8 cellular contexts compared by ENCODE assay signal in genomic region chr7:103074519-103075336, GRCh38. TPM values are rescaled to one million over a fixed set of nuclear protein-coding genes. Genes with fewer than 3 reads are reported as not detected.
DNase-seq lines count a peak whose midpoint lies in the region; ATAC-seq, FAIRE-seq and TF ChIP-seq lines count a peak whose summit lies in the region.

Gene ARMC10, plus strand, starts transcription at chr7:103075140. Its CDS starts 133 bp downstream, at chr7:103075273.
Gene FBXL13, minus strand, starts transcription at chr7:103074796.

- CTCF ChIA-PET in HepG2 (lab: Yijun Ruan, JAX; ENCODE audit: low intra/inter-chr PET ratio, low total read pairs) = no interaction called here

- H2AFZ ChIP-seq in HepG2 (ENCODE audit: low read length) = peak within 1 kb of the TSS; percentile 74

- peak; percentile 35; the same call in 1 of the 2 replicates for TF ChIP-seq CTCF in HepG2 (CRISPR knock-in tag; IDR thresholded peaks at IDR 0.05)

- H3K4me3 Mint-ChIP-seq in activated CD4-positive, alpha-beta T cell treated with anti-CD3 and anti-CD28 coated beads, Interleukin-2, amount 10 ng/mL, durations not matched to agents 24 days and 14 days = peak within 1 kb of the TSS; percentile 95

- no peak for TF ChIP-seq EP300 in HepG2 (IDR thresholded peaks at IDR 0.05; ENCODE audit: low read depth in 2 of 2, low read length in 2 of 2)
- no peak; the same call in 1 of the 2 replicates for TF ChIP-seq EP300 in HepG2 (CRISPR knock-in tag; IDR thresholded peaks at IDR 0.05; ENCODE audit: borderline replicate concordance)

- peak; percentile 86 for TF ChIP-seq POLR2A in HepG2 (IDR thresholded peaks at IDR 0.05; ENCODE audit: insufficient read depth in 1 of 2, low read depth in 2 of 2, low read length in 2 of 2)

- peak; percentile 42 for FAIRE-seq in HepG2 (lab: Jason Lieb, UNC)

- intact Hi-C loops in activated CD4-positive, alpha-beta T cell treated with anti-CD3 and anti-CD28 coated beads, Interleukin-2, amount 10 ng/mL, durations not matched to agents 24 days and 14 days (cut with micrococcal nuclease) = loop anchor here (1.0 to 10.0 kb wide), 4 partner anchors 75 to 326 kb away; partner anchors contain the start of genes DNAJC2, FAM185A, NAPEPLD and PSMC2
- intact Hi-C loops in HepG2 (cut with micrococcal nuclease; ENCODE audit: unreplicated experiment) = loop anchor here (1.0 kb wide), 1 partner anchor 75 kb away; the partner anchor contains the start of gene NAPEPLD

- in situ Hi-C loops in HepG2 (cut with HindIII; ENCODE audit: extremely low pct_ligation_motif_present, low pct_unique_long_range_greater_than_20kb) = loop anchor here (25.0 kb wide), 1 partner anchor 312 kb away; no protein-coding TSS in a partner anchor

- H3K9me3 ChIP-seq in HepG2 (ENCODE audit: low read length) = no peaks in the 10 kb centered on the region

- peaks cover 22% of the 10 kb centered on the region for H3K4me1 ChIP-seq in HepG2 (ENCODE audit: insufficient read depth, low read length)

- 0% methylated on average over 21 of the region's 83 CpGs for WGBS in HepG2 (ENCODE audit: low lambda C conversion rate)

- peak; percentile 87 for ATAC-seq in GM19328 (IDR thresholded peaks at IDR 0.05; ENCODE audit: unreplicated experiment)
- ATAC-seq in HG03469 (IDR thresholded peaks at IDR 0.05; ENCODE audit: unreplicated experiment) = peak; percentile 81
- ATAC-seq in HepG2 = peak; percentile 95

- no peaks in the 10 kb centered on the region for H3K9me3 Mint-ChIP-seq in activated CD4-positive, alpha-beta T cell treated with anti-CD3 and anti-CD28 coated beads, Interleukin-2, amount 10 ng/mL, durations not matched to agents 24 days and 14 days

- BruUV-seq in HepG2 (replicated peaks; lab: Mats Ljungman, UMichigan) = no TSS peak

- H3K27ac Mint-ChIP-seq in activated CD4-positive, alpha-beta T cell treated with anti-CD3 and anti-CD28 coated beads, Interleukin-2, amount 10 ng/mL, durations not matched to agents 24 days and 14 days = peak within 1 kb of the TSS; percentile 92

- peaks cover 21% of the 10 kb centered on the region for H3K79me2 ChIP-seq in HepG2 (ENCODE audit: insufficient read depth, low read length)

- H3K9ac ChIP-seq in HepG2 (ENCODE audit: insufficient read depth, low read depth, low read length) = peak within 1 kb of the TSS; percentile 78

- peaks cover 28% of the 10 kb centered on the region for H3K4me1 Mint-ChIP-seq in activated CD4-positive, alpha-beta T cell treated with anti-CD3 and anti-CD28 coated beads, Interleukin-2, amount 10 ng/mL, durations not matched to agents 24 days and 14 days

- no peaks in the 10 kb centered on the region; a peak in 1 of 5 replicates for H3K36me3 ChIP-seq in HepG2 (replicated peaks in 1 of 2; ENCODE audit: control insufficient read depth in 1 of 2, insufficient read depth in 2 of 2, low read length in 2 of 2)

- POLR2A ChIA-PET in HepG2 (lab: Yijun Ruan, JAX) = interaction anchor here (0.6 to 2.3 kb wide), 13 partner anchors 9 to 1939 kb away, joined by 3 to 17 read pairs (median 6); partner anchors contain the start of genes FAM185A and NAPEPLD

- H3K27me3 ChIP-seq in HepG2 (ENCODE audit: control insufficient read depth in 1 of 2, insufficient read depth in 2 of 2, low read length in 2 of 2) = no peaks in the 10 kb centered on the region; a peak in 1 of 5 replicates

- 0 out of 2 replicates have a peak, but pooled peaks have one; percentile 22 for TF ChIP-seq RAD21 in HepG2 (CRISPR knock-in tag; IDR thresholded peaks at IDR 0.05)

- peak within 1 kb of the TSS; percentile 76 for H3K27ac ChIP-seq in HepG2 (ENCODE audit: extremely low read length, insufficient read depth, low read length)

- H3K4me3 ChIP-seq in HepG2 (replicated peaks in 1 of 3; ENCODE audit: insufficient read depth in 1 of 3, low read depth in 2 of 3, low read length in 3 of 3) = peak within 1 kb of the TSS; percentile 80 to 93 (median 91)

- H3K4me2 ChIP-seq in HepG2 (ENCODE audit: low read depth, low read length) = peak within 1 kb of the TSS; percentile 95

- DNase-seq in C1 segment of cervical spinal cord (lab: John Stamatoyannopoulos, UW) (peak; percentile 61 to 99 (median 95)), NCI-H524 treated with DMSO at 0.1 percent for 48 hours (lab: John Stamatoyannopoulos, UW) (peak; percentile 44), cortex of kidney (lab: John Stamatoyannopoulos, UW) (peak; percentile 84), HepG2 (ENCODE audit: low spot score) (peak; percentile 88)
- DNase-seq in activated CD4-positive, alpha-beta T cell treated with anti-CD3 and anti-CD28 coated beads, Interleukin-2, amount 10 ng/mL, durations not matched to agents 24 days and 14 days = peak; percentile 96
- peak; percentile 86 for DNase-seq in stimulated activated CD4-positive, alpha-beta T cell treated with anti-CD3 and anti-CD28 coated beads, Interleukin-2, amount 100 ng/mL, for 48 hours

- H3K27me3 Mint-ChIP-seq in activated CD4-positive, alpha-beta T cell treated with anti-CD3 and anti-CD28 coated beads, Interleukin-2, amount 10 ng/mL, durations not matched to agents 24 days and 14 days = no peaks in the 10 kb centered on the region

- H4K20me1 ChIP-seq in HepG2 (ENCODE audit: insufficient read depth, low read length) = no peaks in the 10 kb centered on the region

- H3K36me3 Mint-ChIP-seq in activated CD4-positive, alpha-beta T cell treated with anti-CD3 and anti-CD28 coated beads, Interleukin-2, amount 10 ng/mL, durations not matched to agents 24 days and 14 days (ENCODE audit: low read depth) = peaks cover 11% of the 10 kb centered on the region

TF ChIP-seq in HepG2, 621 proteins besides CTCF, POLR2A, EP300 and RAD21 (continues in another document):
- TF ChIP-seq PHF21A (CRISPR knock-in tag; IDR thresholded peaks at IDR 0.05) = peak; percentile 56; the same call in 1 of the 2 replicates
- peak; percentile 90 for TF ChIP-seq TMF1 (CRISPR knock-in tag; IDR thresholded peaks at IDR 0.05; ENCODE audit: low read depth)
- TF ChIP-seq POLR2AphosphoS5 (IDR thresholded peaks at IDR 0.05; ENCODE audit: low read depth, low read length) = peak; percentile 73

RNA-seq across cellular contexts. Expression of gene ARMC10, which starts in this region (rescaled TPM):
- total RNA-seq in activated CD4-positive, alpha-beta T cell treated with anti-CD3 and anti-CD28 coated beads, Interleukin-2, amount 10 ng/mL, durations not matched to agents 24 days and 14 days = 53.4 and 56.5 TPM in 2 replicates
- 23.5 and 23.7 TPM in 2 replicates for total RNA-seq in HepG2 (2016; rRNA removed; fragmentation: Illumina TruSeq; extraction: Trizol)
- 16.0 and 23.7 TPM in 2 replicates for total RNA-seq in HepG2 (2016; cell fraction: cytosol; rRNA removed; fragmentation: Illumina TruSeq; extraction: Trizol; ENCODE audit: low read depth)
- total RNA-seq in HepG2 (2016; cell fraction: insoluble cytoplasmic fraction; rRNA removed; fragmentation: Illumina TruSeq; extraction: Trizol) = 23.2 and 23.3 TPM in 2 replicates
- 37.4 and 40.9 TPM in 2 replicates for total RNA-seq in HepG2 (2016; cell fraction: membrane; rRNA removed; fragmentation: Illumina TruSeq; extraction: Trizol)
- 14.2 and 15.4 TPM in 2 replicates for total RNA-seq in HepG2 (2016; cell fraction: nucleus; rRNA removed; fragmentation: Illumina TruSeq; extraction: Trizol)
- polyA plus RNA-seq in HepG2 (2011; rRNA removed) = 7.8 and 11.3 TPM in 2 replicates
- polyA plus RNA-seq in HepG2 (2011; cell fraction: cytosol; rRNA removed) = 4.9 and 5.7 TPM in 2 replicates
- polyA plus RNA-seq in HepG2 (2011; cell fraction: nucleus; rRNA removed) = 4.1 and 5.9 TPM in 2 replicates
- 10.2 and 14.2 TPM in 2 replicates for polyA plus RNA-seq in HepG2 (2012)
- 23.1 and 33.2 TPM in 2 replicates for polyA plus RNA-seq in HepG2 (2016; cell fraction: cytosol; fragmentation: Illumina TruSeq; extraction: Trizol; ENCODE audit: low read depth)
- polyA plus RNA-seq in HepG2 (2016; cell fraction: insoluble cytoplasmic fraction; fragmentation: Illumina TruSeq; extraction: Trizol; ENCODE audit: low read depth) = 24.7 and 25.8 TPM in 2 replicates
- polyA plus RNA-seq in HepG2 (2016; cell fraction: membrane; fragmentation: Illumina TruSeq; extraction: Trizol; ENCODE audit: low read depth) = 38.2 and 39.1 TPM in 2 replicates
- polyA plus RNA-seq in HepG2 (2016; cell fraction: nucleus; fragmentation: Illumina TruSeq; extraction: Trizol; ENCODE audit: insufficient read depth, low read depth) = 19.4 and 21.9 TPM in 2 replicates
- polyA minus RNA-seq in HepG2 (2011; rRNA and poly(A)+ RNA removed; ENCODE audit: low replicate concordance) = 6.1 and 14.9 TPM in 2 replicates
- 6.4 and 8.8 TPM in 2 replicates for polyA minus RNA-seq in HepG2 (2011; cell fraction: cytosol; rRNA and poly(A)+ RNA removed)
- 13.6 and 19.5 TPM in 2 replicates for polyA minus RNA-seq in HepG2 (2011; cell fraction: nucleus; rRNA and poly(A)+ RNA removed)

RNA-seq across cellular contexts. Expression of gene FBXL13, which starts in this region (rescaled TPM):
- 0.09 and 0.99 TPM in 2 replicates for total RNA-seq in activated CD4-positive, alpha-beta T cell treated with anti-CD3 and anti-CD28 coated beads, Interleukin-2, amount 10 ng/mL, durations not matched to agents 24 days and 14 days
- 0.22 and 0.77 TPM in 2 replicates for total RNA-seq in HepG2 (2016; rRNA removed; fragmentation: Illumina TruSeq; extraction: Trizol)
- 1.2 and 1.7 TPM in 2 replicates for total RNA-seq in HepG2 (2016; cell fraction: cytosol; rRNA removed; fragmentation: Illumina TruSeq; extraction: Trizol; ENCODE audit: low read depth)
- 0.42 and 0.71 TPM in 2 replicates for total RNA-seq in HepG2 (2016; cell fraction: insoluble cytoplasmic fraction; rRNA removed; fragmentation: Illumina TruSeq; extraction: Trizol)
- total RNA-seq in HepG2 (2016; cell fraction: membrane; rRNA removed; fragmentation: Illumina TruSeq; extraction: Trizol) = 1.0 and 1.2 TPM in 2 replicates
- total RNA-seq in HepG2 (2016; cell fraction: nucleus; rRNA removed; fragmentation: Illumina TruSeq; extraction: Trizol) = 1.2 and 1.3 TPM in 2 replicates
- polyA plus RNA-seq in HepG2 (2011; rRNA removed) = 0.24 TPM in 2 replicates
- polyA plus RNA-seq in HepG2 (2011; cell fraction: cytosol; rRNA removed) = 0.12 and 0.27 TPM in 2 replicates
- polyA plus RNA-seq in HepG2 (2011; cell fraction: nucleus; rRNA removed) = 0.16 and 0.29 TPM in 2 replicates
- 0.21 and 0.70 TPM in 2 replicates for polyA plus RNA-seq in HepG2 (2012)
- 0.19 and 0.44 TPM in 2 replicates for polyA plus RNA-seq in HepG2 (2016; cell fraction: cytosol; fragmentation: Illumina TruSeq; extraction: Trizol; ENCODE audit: low read depth)
- 0.29 and 0.35 TPM in 2 replicates for polyA plus RNA-seq in HepG2 (2016; cell fraction: insoluble cytoplasmic fraction; fragmentation: Illumina TruSeq; extraction: Trizol; ENCODE audit: low read depth)
- 0.34 and 0.45 TPM in 2 replicates for polyA plus RNA-seq in HepG2 (2016; cell fraction: membrane; fragmentation: Illumina TruSeq; extraction: Trizol; ENCODE audit: low read depth)
- 0.29 TPM in 1 of 2 replicates, not detected in the other for polyA plus RNA-seq in HepG2 (2016; cell fraction: nucleus; fragmentation: Illumina TruSeq; extraction: Trizol; ENCODE audit: insufficient read depth, low read depth)
- 0.58 and 1.4 TPM in 2 replicates for polyA minus RNA-seq in HepG2 (2011; rRNA and poly(A)+ RNA removed; ENCODE audit: low replicate concordance)
- polyA minus RNA-seq in HepG2 (2011; cell fraction: cytosol; rRNA and poly(A)+ RNA removed) = 0.53 TPM in 1 of 2 replicates, not detected in the other
- 1.4 and 2.7 TPM in 2 replicates for polyA minus RNA-seq in HepG2 (2011; cell fraction: nucleus; rRNA and poly(A)+ RNA removed)

Comparison
In these comparisons a context has a peak if more than half of its experiments do, and no peak if none do; other contexts are left out.
1. Peak in every context shown above with its lines: DNase-seq, ATAC-seq, H3K4me3 ChIP-seq and H3K27ac ChIP-seq.
2. DNase-seq: peak in every context shown above with its lines; median percentile 96 in activated CD4-positive, alpha-beta T cell treated with anti-CD3 and anti-CD28 coated beads, Interleukin-2, amount 10 ng/mL, durations not matched to agents 24 days and 14 days; 95 in C1 segment of cervical spinal cord; 88 in HepG2; 86 in stimulated activated CD4-positive, alpha-beta T cell treated with anti-CD3 and anti-CD28 coated beads, Interleukin-2, amount 100 ng/mL, for 48 hours; 84 in cortex of kidney; 44 in NCI-H524 treated with DMSO at 0.1 percent for 48 hours.